In the genomic region with DNA sequence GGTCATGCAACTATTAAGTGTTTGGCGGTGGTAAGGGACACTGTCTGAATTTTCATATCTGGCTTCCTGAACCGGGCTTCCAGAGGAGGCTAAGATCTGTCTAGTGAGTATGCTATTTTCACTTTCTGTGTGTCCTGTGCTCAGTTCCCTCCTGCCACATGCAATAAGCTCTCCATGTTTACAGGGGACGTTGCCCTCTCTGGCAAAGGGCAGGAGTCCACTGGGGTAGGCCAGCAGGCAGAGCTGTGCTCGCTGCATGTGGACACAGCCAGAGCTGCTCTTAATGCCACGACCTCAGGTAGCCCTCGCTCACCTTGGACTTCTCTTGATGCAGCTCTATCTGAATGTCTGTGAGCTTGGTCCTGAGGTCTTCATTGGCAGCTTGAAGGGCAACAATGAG, we compare ENCODE assay signal across 24 cellular contexts.
"Had no signal": no experiment of that assay in that cellular context is flagged by ENCODE, and none has a peak within 500 bp of the region (broad histone marks: within the 10 kb centered on the region; RNA-seq: fewer than 3 reads in every experiment).

No MANE protein-coding gene starts in this region.

- H3K27me3 ChIP-seq: ascending aorta, body of pancreas, Peyer's patch had no signal

- H3K9me3 ChIP-seq: ascending aorta, body of pancreas, Peyer's patch, SJSA1 had no signal

- H3K9ac ChIP-seq: KMS-11 had no signal

- DNase-seq: activated B cell treated with CpG ODN at 0.5 μM for 24 hours; activated CD4-positive, alpha-beta T cell treated with anti-CD3 and anti-CD28 coated beads for 1 hour; activated CD4-positive, alpha-beta T cell treated with anti-CD3 and anti-CD28 coated beads, Interleukin-2, amount 10 ng/mL, durations not matched to agents 24 days and 14 days; activated CD4-positive, alpha-beta T cell treated with anti-CD3 and anti-CD28 coated beads, Interleukin-2, amount 50 U/mL, for 48 hours; activated CD8-positive, alpha-beta memory T cell treated with anti-CD3 and anti-CD28 coated beads, Interleukin-2, amount 10 ng/mL, durations not matched to agents 7 days and 5 days; activated effector memory CD4-positive, alpha-beta T cell treated with Interleukin-2 at 50 U/mL for 16 hours; activated naive CD4-positive, alpha-beta T cell; activated T-cell treated with anti-CD3 and anti-CD28 coated beads, Interleukin-2, amount 50 U/mL, for 24 hours; body of pancreas; MV-4-11; NCI-H1092 treated with DMSO at 0.1 percent for 48 hours; NCI-H1417 treated with DMSO at 0.1 percent for 48 hours; NCI-H187; NCI-H2081; NCI-H510A treated with DMSO at 0.1 percent for 48 hours; NCI-H69; Peyer's patch; SHP77; SW 1271 had no signal

- H3K27ac ChIP-seq: ascending aorta, body of pancreas, KMS-11, Peyer's patch, RWPE1, SJSA1 had no signal

- H3K4me3 ChIP-seq: ascending aorta, body of pancreas, Peyer's patch, SJSA1 had no signal

- ATAC-seq: activated CD8-positive, alpha-beta memory T cell treated with anti-CD3 and anti-CD28 coated beads, Interleukin-2, amount 10 ng/mL, durations not matched to agents 7 days and 5 days; body of pancreas; SK-N-SH treated with all-trans-retinoic acid at 6 μM for 48 hours had no signal

- H3K4me2 ChIP-seq: KMS-11 had no signal

- H3K4me1 ChIP-seq: ascending aorta, Peyer's patch, SJSA1 had no signal

- H3K36me3 ChIP-seq: ascending aorta, Peyer's patch, SJSA1 had no signal
